In the genomic region with DNA sequence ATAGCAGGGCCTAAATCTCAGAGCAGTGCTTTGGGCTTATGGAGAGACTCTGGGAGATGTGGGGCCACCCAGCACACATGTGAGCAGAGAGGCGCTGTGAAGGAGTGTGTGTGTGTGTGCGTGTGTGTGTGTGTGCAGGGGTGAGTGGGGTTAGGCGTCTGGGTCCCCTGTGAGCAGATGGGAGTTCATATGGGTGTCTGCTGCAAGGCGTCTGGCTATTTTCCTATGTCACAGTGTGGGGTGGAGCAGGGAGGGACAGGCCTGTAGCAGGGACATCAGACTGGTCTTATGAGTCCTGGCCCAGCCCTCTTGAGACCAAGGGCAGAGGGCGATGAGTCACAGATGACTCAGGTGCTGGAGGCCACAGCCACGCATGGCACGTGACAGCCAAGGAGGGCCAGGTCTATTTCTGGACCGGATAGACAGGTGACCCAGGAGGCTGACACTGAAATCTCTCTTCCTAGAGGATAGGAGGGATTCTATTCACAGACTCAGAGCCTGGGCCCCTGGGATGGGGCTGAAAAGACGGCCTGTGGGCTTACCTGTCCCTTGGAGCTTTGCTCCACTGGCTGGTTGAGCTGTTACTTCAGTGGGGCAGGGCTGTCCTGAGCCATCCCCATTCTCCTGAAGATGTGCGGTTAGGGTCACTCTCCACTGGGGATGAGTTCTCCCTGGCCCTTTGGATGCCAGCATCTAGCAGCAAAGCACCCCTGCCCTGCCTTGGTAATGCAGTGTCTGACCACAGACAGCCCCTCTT, we compare ENCODE assay signal across 8 cellular contexts. TPM values are rescaled to one million over a fixed set of nuclear protein-coding genes. Genes with fewer than 3 reads are reported as not detected.
DNase-seq lines count a peak whose midpoint lies in the region; ATAC-seq, FAIRE-seq and TF ChIP-seq lines count a peak whose summit lies in the region.

No MANE protein-coding gene starts in this region.

- H3K4me1 ChIP-seq in aorta (ENCODE audit: control insufficient read depth in 1 of 2, insufficient read depth in 2 of 2, low read length in 2 of 2) (no peaks in the 10 kb centered on the region), gastroesophageal sphincter (no peaks in the 10 kb centered on the region)

- H3K36me3 ChIP-seq in aorta (ENCODE audit: control insufficient read depth in 1 of 2, insufficient read depth in 2 of 2, low read length in 1 of 2), result no peaks in the 10 kb centered on the region
- H3K36me3 ChIP-seq in gastroesophageal sphincter, result no peaks in the 10 kb centered on the region

- peak overlapping the region; percentile 85 for H3K27ac Mint-ChIP-seq in activated CD8-positive, alpha-beta T cell treated with anti-CD3 and anti-CD28 coated beads, Interleukin-2, amount 10 ng/mL, durations not matched to agents 7 days and 5 days

- H3K36me3 Mint-ChIP-seq in activated CD8-positive, alpha-beta T cell treated with anti-CD3 and anti-CD28 coated beads, Interleukin-2, amount 10 ng/mL, durations not matched to agents 7 days and 5 days (ENCODE audit: low read depth), result no peaks in the 10 kb centered on the region

- no peak overlapping the region for H3K4me3 Mint-ChIP-seq in activated CD8-positive, alpha-beta T cell treated with anti-CD3 and anti-CD28 coated beads, Interleukin-2, amount 10 ng/mL, durations not matched to agents 7 days and 5 days

- H3K27me3 ChIP-seq in aorta (ENCODE audit: control insufficient read depth in 1 of 2, insufficient read depth in 2 of 2, low read length in 1 of 2) (no peaks in the 10 kb centered on the region), gastroesophageal sphincter (no peaks in the 10 kb centered on the region)

- WGBS in aorta, 2 donors, result 72 to 81% methylated on average over 10 of the region's 10 CpGs
- WGBS in gastroesophageal sphincter (ENCODE audit: low coverage in 1 of 2), 2 donors, result 40 to 65% methylated on average over 1 to 4 of the region's 10 CpGs

- H3K9me3 Mint-ChIP-seq in activated CD8-positive, alpha-beta T cell treated with anti-CD3 and anti-CD28 coated beads, Interleukin-2, amount 10 ng/mL, durations not matched to agents 7 days and 5 days (ENCODE audit: insufficient read depth), result no peaks in the 10 kb centered on the region

- DNase-seq in NCI-H146 (lab: John Stamatoyannopoulos, UW) (peak; percentile 37), NCI-H146 treated with DMSO at 0.1 percent for 48 hours (lab: John Stamatoyannopoulos, UW; ENCODE audit: unreplicated experiment) (no peak), HT-29 (ENCODE audit: low spot score) (peak; percentile 98), aorta (peak; percentile 71 to 74)
- DNase-seq in activated CD8-positive, alpha-beta T cell treated with anti-CD3 and anti-CD28 coated beads, Interleukin-2, amount 10 ng/mL, durations not matched to agents 7 days and 5 days, result no peak
- DNase-seq in effector CD8-positive, alpha-beta T cell (lab: John Stamatoyannopoulos, UW), result no peak

- POLR2A ChIA-PET in activated CD8-positive, alpha-beta T cell treated with anti-CD3 and anti-CD28 coated beads, Interleukin-2, amount 10 ng/mL, durations not matched to agents 7 days and 5 days (lab: Charles Lee), result no interaction called here

- H3K9me3 ChIP-seq in aorta (ENCODE audit: control insufficient read depth, low read length) (no peaks in the 10 kb centered on the region), gastroesophageal sphincter (no peaks in the 10 kb centered on the region)

- H3K4me3 ChIP-seq in aorta (ENCODE audit: low read length in 2 of 2) (no peak overlapping the region), gastroesophageal sphincter (no peak overlapping the region)

- CTCF ChIA-PET in activated CD8-positive, alpha-beta T cell treated with anti-CD3 and anti-CD28 coated beads, Interleukin-2, amount 10 ng/mL, durations not matched to agents 7 days and 5 days (lab: Charles Lee), result interaction anchor here (1.0 to 1.9 kb wide), 3 partner anchors 22 to 29 kb away, joined by 3 to 7 read pairs (median 4); a partner anchor contains a TSS

- H3K27ac ChIP-seq in aorta (ENCODE audit: low read depth in 1 of 2, low read length in 2 of 2), result no peak overlapping the region
- peak overlapping the region in 1 of 4 donors; percentile 12 for H3K27ac ChIP-seq in gastroesophageal sphincter

- peaks cover 33% of the 10 kb centered on the region for H3K4me1 Mint-ChIP-seq in activated CD8-positive, alpha-beta T cell treated with anti-CD3 and anti-CD28 coated beads, Interleukin-2, amount 10 ng/mL, durations not matched to agents 7 days and 5 days (ENCODE audit: low read depth)

- H3K27me3 Mint-ChIP-seq in activated CD8-positive, alpha-beta T cell treated with anti-CD3 and anti-CD28 coated beads, Interleukin-2, amount 10 ng/mL, durations not matched to agents 7 days and 5 days (ENCODE audit: low read depth), result no peaks in the 10 kb centered on the region

- TF ChIP-seq CTCF in gastroesophageal sphincter (IDR thresholded peaks at IDR 0.05), result no peak

- intact Hi-C loops in aorta (cut with DNase I), result no loop called here

- ATAC-seq in activated CD8-positive, alpha-beta T cell treated with anti-CD3 and anti-CD28 coated beads, Interleukin-2, amount 10 ng/mL, durations not matched to agents 7 days and 5 days, result peak; percentile 32
- ATAC-seq in aorta (ENCODE audit: low FRiP score) (no peak), gastroesophageal sphincter (no peak)

- no peak for TF ChIP-seq POLR2A in gastroesophageal sphincter (IDR thresholded peaks at IDR 0.05)

- FAIRE-seq in islet of Langerhans (lab: Jason Lieb, UNC), result peak; percentile 17

- no peak for TF ChIP-seq EP300 in gastroesophageal sphincter (IDR thresholded peaks at IDR 0.05)

RNA-seq across cellular contexts. Expression of a gene that starts 28.9 kb away (rescaled TPM):
- total RNA-seq in HT-29 (2014; rRNA removed; shearing (Covaris generic)), result 154 and 170 TPM in 2 replicates
- total RNA-seq in activated CD8-positive, alpha-beta T cell treated with anti-CD3 and anti-CD28 coated beads, Interleukin-2, amount 10 ng/mL, durations not matched to agents 7 days and 5 days, result 10 to 100 TPM; 37.9 to 39.3 TPM
- total RNA-seq in aorta (100 to 1,000 TPM; 107 to 247 TPM), gastroesophageal sphincter (10 to 100 TPM; 32.2 to 66.2 (median 40.1) TPM)
- polyA plus RNA-seq in aorta, result 1 to 10 TPM; 7.6 to 8.0 TPM

Comparison
In these comparisons a context has a peak if more than half of its experiments do, and no peak if none do; other contexts are left out.
1. DNase-seq: peak in NCI-H146 (single experiment), HT-29 (single experiment) and aorta (2 of 2); none in NCI-H146 treated with DMSO at 0.1 percent for 48 hours (single experiment), activated CD8-positive, alpha-beta T cell treated with anti-CD3 and anti-CD28 coated beads, Interleukin-2, amount 10 ng/mL, durations not matched to agents 7 days and 5 days (single experiment) and effector CD8-positive, alpha-beta T cell (single experiment).